Comparison of ENCODE assay signal across 18 cellular contexts in genomic region chr10:42865716-42866114, GRCh38.
DNase-seq lines count a peak whose midpoint lies in the region; FAIRE-seq and TF ChIP-seq lines count a peak whose summit lies in the region.
"Had no signal": no experiment of that assay in that cellular context is flagged by ENCODE, and none has a peak within 500 bp of the region (broad histone marks: within the 10 kb centered on the region; RNA-seq: fewer than 3 reads in every experiment).

No MANE protein-coding gene starts in this region.

- in situ Hi-C loops in mammary epithelial cell (cut with MboI; ENCODE audit: low sequenced_read_pairs in 2 of 2) = loop anchor here in 1 of 2 donors (25.0 kb wide), 1 partner anchor 247 kb away; no protein-coding TSS in a partner anchor

- H3K4me1 ChIP-seq in breast epithelium (no peaks in the 10 kb centered on the region), mammary epithelial cell (ENCODE audit: insufficient read depth, low read length) (peaks cover 10% of the 10 kb centered on the region), kidney (ENCODE audit: control insufficient read depth in 1 of 2, insufficient read depth in 1 of 2, low read depth in 1 of 2, low read length in 2 of 2) (peaks cover 0 to 5% of the 10 kb centered on the region in 2 donors)
- H3K4me1 ChIP-seq: Caco-2 had no signal

- no peak for TF ChIP-seq CTCF in breast epithelium (IDR thresholded peaks at IDR 0.05)
- no peak for TF ChIP-seq CTCF in MCF 10A (IDR thresholded peaks at IDR 0.05; ENCODE audit: unreplicated experiment)
- no peak for TF ChIP-seq CTCF in mammary epithelial cell (conservative IDR thresholded peaks at IDR 0.05 in 1 of 2, IDR thresholded peaks at IDR 0.05 in 1 of 2; ENCODE audit: extremely low read depth in 1 of 2, insufficient read depth in 1 of 2, low read depth in 1 of 2, low read length in 2 of 2)
- TF ChIP-seq CTCF in kidney (IDR thresholded peaks at IDR 0.05; ENCODE audit: borderline replicate concordance, extremely low read depth, insufficient read depth) = no peak

- whole genome bisulfite sequencing in mammary epithelial cell (ENCODE audit: low coverage, missing lambda C conversion rate) = 59% methylated on average over 2 of the region's 18 CpGs

- H3K4me2 ChIP-seq in mammary epithelial cell (ENCODE audit: insufficient read depth, low read depth, low read length) = peak overlapping the region; percentile 81

- DNase-seq in breast epithelium (ENCODE audit: low spot score in 2 of 2) = no peak
- DNase-seq in MCF 10A (ENCODE audit: unreplicated experiment) = no peak
- DNase-seq in mammary epithelial cell = no peak
- DNase-seq in kidney = peak; percentile 58
- no peak for DNase-seq in GF-D8 (lab: John Stamatoyannopoulos, UW)
- no peak for DNase-seq in NCI-H1092 treated with DMSO at 0.1 percent for 48 hours (lab: John Stamatoyannopoulos, UW)
- no peak for DNase-seq in NCI-H446 treated with DMSO at 0.1 percent for 48 hours (lab: John Stamatoyannopoulos, UW)
- DNase-seq: Caco-2, DND-41, GDM1, HCEC 1CT, HFFc6 had no signal

- H3K9ac ChIP-seq in mammary epithelial cell (ENCODE audit: insufficient read depth, low read length) (no peak overlapping the region), kidney (ENCODE audit: low read length in 2 of 2) (no peak overlapping the region)

- peaks cover 0 to 12% of the 10 kb centered on the region in 2 donors for H3K27me3 ChIP-seq in breast epithelium
- H3K27me3 ChIP-seq in mammary epithelial cell (ENCODE audit: insufficient read depth, low read length) = no peaks in the 10 kb centered on the region

- intact Hi-C loops in breast epithelium (cut with DNase I; ENCODE audit: low total_unique reads) = loop anchor here (10.0 kb wide), 1 partner anchor 239 kb away; no protein-coding TSS in a partner anchor
- intact Hi-C loops in MCF 10A (cut with micrococcal nuclease) = loop anchor here (1.0 to 2.0 kb wide), 2 partner anchors 240 to 483 kb away; no protein-coding TSS in a partner anchor
- intact Hi-C loops in mammary epithelial cell (cut with micrococcal nuclease) = loop anchor here (1.0 to 2.0 kb wide), 5 partner anchors 113 to 483 kb away; no protein-coding TSS in a partner anchor
- intact Hi-C loops in kidney (cut with DNase I) = loop anchor here (5.0 kb wide), 1 partner anchor 242 kb away; no protein-coding TSS in a partner anchor

- dilution Hi-C loops in mammary epithelial cell (cut with HindIII; ENCODE audit: low sequenced_read_pairs) = no loop called here

- no peak overlapping the region for H3K27ac Mint-ChIP-seq in MCF 10A (ENCODE audit: low read depth, unreplicated experiment)
- H3K27ac Mint-ChIP-seq: CD8-positive, alpha-beta T cell; HFFc6 had no signal

- H3K4me3 ChIP-seq in breast epithelium = peak overlapping the region in 2 of 3 donors; percentile 26 to 59
- H3K4me3 ChIP-seq in mammary epithelial cell (replicated peaks in 1 of 3; ENCODE audit: insufficient read depth in 1 of 3, low read depth in 2 of 3, low read length in 3 of 3) = no peak overlapping the region
- H3K4me3 ChIP-seq in kidney (ENCODE audit: low read length in 2 of 2) = no peak overlapping the region

- no TSS peak for BruUV-seq in MCF 10A (replicated peaks; lab: Mats Ljungman, UMichigan)
- BruUV-seq in mammary epithelial cell (replicated peaks; lab: Mats Ljungman, UMichigan) = no TSS peak

- H3K27me3 Mint-ChIP-seq in MCF 10A (ENCODE audit: insufficient read depth, unreplicated experiment) = no peaks in the 10 kb centered on the region

- no peaks in the 10 kb centered on the region for H3K4me1 Mint-ChIP-seq in MCF 10A (ENCODE audit: insufficient read depth, unreplicated experiment)

- no peak for TF ChIP-seq POLR2A in breast epithelium (IDR thresholded peaks at IDR 0.05)

- H3K36me3 Mint-ChIP-seq in MCF 10A (ENCODE audit: insufficient read depth, unreplicated experiment) = no peaks in the 10 kb centered on the region
- H3K36me3 Mint-ChIP-seq: CD14-positive monocyte; CD8-positive, alpha-beta T cell had no signal

- POLR2A ChIA-PET in MCF 10A (lab: Yijun Ruan, JAX) = no interaction called here

- H2AFZ ChIP-seq in mammary epithelial cell (ENCODE audit: low read depth, low read length) = peak overlapping the region; percentile 82

- no peaks in the 10 kb centered on the region for H4K20me1 ChIP-seq in mammary epithelial cell (ENCODE audit: insufficient read depth, low read length)

- H3K9me3 ChIP-seq in breast epithelium (no peaks in the 10 kb centered on the region), mammary epithelial cell (replicated peaks; ENCODE audit: insufficient read depth, low read length) (no peaks in the 10 kb centered on the region), kidney (ENCODE audit: control insufficient read depth in 1 of 2, low read length in 2 of 2) (no peaks in the 10 kb centered on the region)
- H3K9me3 ChIP-seq: Caco-2 had no signal

- no peak overlapping the region for H3K27ac ChIP-seq in breast epithelium
- H3K27ac ChIP-seq in mammary epithelial cell (ENCODE audit: insufficient read depth, low read depth, low read length) = no peak overlapping the region
- H3K27ac ChIP-seq in kidney (ENCODE audit: low read depth in 2 of 2, low read length in 2 of 2) = no peak overlapping the region
- H3K27ac ChIP-seq: 22Rv1 had no signal

- H3K9me3 Mint-ChIP-seq in MCF 10A (ENCODE audit: unreplicated experiment) = no peaks in the 10 kb centered on the region
- H3K9me3 Mint-ChIP-seq: CD8-positive, alpha-beta T cell; HFFc6 had no signal

- CTCF ChIA-PET in MCF 10A (lab: Yijun Ruan, JAX) = interaction anchor here (0.7 to 4.2 kb wide), 4 partner anchors 227 to 245 kb away, joined by 3 to 32 read pairs (median 4); no protein-coding TSS in a partner anchor
- CTCF ChIA-PET in mammary epithelial cell (lab: Charles Lee; ENCODE audit: low non-redundant PET) = interaction anchor here (0.6 kb wide), 1 partner anchor 389 kb away, joined by 3 read pairs; no protein-coding TSS in a partner anchor

- no peak for FAIRE-seq in kidney (lab: Jason Lieb, UNC)
- FAIRE-seq: GM19239, H1, HepG2 had no signal

- H3K36me3 ChIP-seq in breast epithelium = no peaks in the 10 kb centered on the region
- no peaks in the 10 kb centered on the region for H3K36me3 ChIP-seq in mammary epithelial cell (ENCODE audit: insufficient read depth, low read length)
- no peaks in the 10 kb centered on the region for H3K36me3 ChIP-seq in kidney (ENCODE audit: control insufficient read depth in 1 of 2, insufficient read depth in 2 of 2, low read length in 2 of 2)

- no peak overlapping the region for H3K4me3 Mint-ChIP-seq in MCF 10A (ENCODE audit: unreplicated experiment)
- H3K4me3 Mint-ChIP-seq: CD8-positive, alpha-beta T cell had no signal

- H3K79me2 ChIP-seq in mammary epithelial cell (ENCODE audit: insufficient read depth, low read length) = no peaks in the 10 kb centered on the region

Comparison
In these comparisons a context has a peak if more than half of its experiments do, and no peak if none do; other contexts are left out.
1. H3K4me3 ChIP-seq: peak in breast epithelium (2 of 3); none in mammary epithelial cell (0 of 3) and kidney (0 of 2).